13 cellular contexts compared by ENCODE assay signal in the genomic region with DNA sequence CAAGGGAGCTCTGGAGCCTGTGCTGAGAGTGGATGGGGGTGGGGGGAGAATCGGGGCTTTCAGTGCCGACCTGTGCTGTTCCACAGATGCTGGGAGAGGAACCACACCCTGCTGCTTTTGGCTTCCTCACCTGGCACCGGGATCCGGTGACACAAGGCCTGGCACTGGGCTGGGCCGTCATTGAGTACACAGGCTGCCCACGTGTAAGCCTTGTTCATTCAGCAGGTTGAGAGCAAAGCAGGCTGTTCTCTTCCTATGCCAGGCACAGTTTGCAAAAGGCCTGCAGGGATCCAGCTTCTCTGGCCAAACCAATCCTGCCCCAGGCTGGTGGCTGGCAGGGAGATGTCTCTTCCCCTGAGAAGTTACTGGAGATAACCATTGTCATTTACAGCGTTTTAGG. TPM values are rescaled to one million over a fixed set of nuclear protein-coding genes. Genes with fewer than 3 reads are reported as not detected.
A peak's percentile ranks its signal among the peaks of the same experiment; 100 is the strongest.
DNase-seq lines count a peak whose midpoint lies in the region; ATAC-seq and TF ChIP-seq lines count a peak whose summit lies in the region.
"Had no signal": no experiment of that assay in that cellular context is flagged by ENCODE, and none has a peak within 500 bp of the region (broad histone marks: within the 10 kb centered on the region; RNA-seq: fewer than 3 reads in every experiment).

No MANE protein-coding gene starts in this region.

- no peaks in the 10 kb centered on the region for H3K9me3 ChIP-seq in effector memory CD4-positive, alpha-beta T cell (ENCODE audit: control insufficient read depth, low read length)
- H3K9me3 ChIP-seq in lung (ENCODE audit: control insufficient read depth in 2 of 2, insufficient read depth in 1 of 2, low read length in 1 of 2), result no peaks in the 10 kb centered on the region
- no peaks in the 10 kb centered on the region for H3K9me3 ChIP-seq in upper lobe of left lung
- H3K9me3 ChIP-seq: thoracic aorta had no signal

- no peaks in the 10 kb centered on the region for H3K27me3 ChIP-seq in effector memory CD4-positive, alpha-beta T cell (replicated peaks; ENCODE audit: control insufficient read depth, insufficient read depth, low read length, poor library complexity, severe bottlenecking)
- H3K27me3 ChIP-seq in lung (ENCODE audit: control insufficient read depth, insufficient read depth) (no peaks in the 10 kb centered on the region), upper lobe of left lung (no peaks in the 10 kb centered on the region)

- DNase-seq in T-helper 2 cell treated with Interferon-gamma antibody and Interleukin-4, amounts not matched to agents 5 μg/mL and 100 μg/mL, for 36 hours (ENCODE audit: low spot score), result no peak
- DNase-seq in T-helper 2 cell, result no peak
- DNase-seq in effector memory CD4-positive, alpha-beta T cell, result no peak
- DNase-seq in lung (ENCODE audit: low spot score), result no peak
- DNase-seq in upper lobe of left lung, result peak; percentile 45 to 56
- DNase-seq in activated naive CD8-positive, alpha-beta T cell treated with anti-CD3 and anti-CD28 coated beads, Interleukin-2, amount 50 U/mL, for 24 hours, result no peak
- no peak for DNase-seq in activated T-cell treated with anti-CD3 and anti-CD28 coated beads, Interleukin-2, amount 50 U/mL, for 4 hours
- DNase-seq in activated CD8-positive, alpha-beta memory T cell treated with anti-CD3 and anti-CD28 coated beads, Interleukin-2, amount 10 ng/mL, durations not matched to agents 7 days and 5 days, result no peak
- DNase-seq: activated CD4-positive, alpha-beta T cell treated with anti-CD3 and anti-CD28 coated beads, Interleukin-2, amount 50 U/mL, for 1 hour; activated effector memory CD4-positive, alpha-beta T cell treated with anti-CD3 and anti-CD28 coated beads, Interleukin-2, amount 50 U/mL, for 16 hours; DMS 273 treated with DMSO at 0.1 percent for 48 hours; NCI-H1694 treated with DMSO at 0.1 percent for 48 hours had no signal

- no peak for TF ChIP-seq CTCF in lung (IDR thresholded peaks at IDR 0.05; ENCODE audit: control extremely low read depth, extremely low read depth)
- TF ChIP-seq CTCF in upper lobe of left lung (IDR thresholded peaks at IDR 0.05), result no peak

- no peak overlapping the region for H3K4me3 ChIP-seq in effector memory CD4-positive, alpha-beta T cell (ENCODE audit: insufficient read depth, low read depth, low read length, poor library complexity, severe bottlenecking)
- H3K4me3 ChIP-seq in lung, result no peak overlapping the region
- H3K4me3 ChIP-seq in upper lobe of left lung, result no peak overlapping the region
- H3K4me3 ChIP-seq: thoracic aorta had no signal

- peaks cover 52% of the 10 kb centered on the region for H3K36me3 ChIP-seq in effector memory CD4-positive, alpha-beta T cell (ENCODE audit: control insufficient read depth, insufficient read depth, low read length)
- H3K36me3 ChIP-seq in lung (ENCODE audit: control insufficient read depth in 2 of 2, insufficient read depth in 2 of 2, low read length in 2 of 2) (peaks cover 0 to 20% of the 10 kb centered on the region in 2 donors), upper lobe of left lung (peaks cover 0 to 61% (median 8%) of the 10 kb centered on the region in 4 donors)

- CTCF ChIA-PET in activated CD8-positive, alpha-beta memory T cell treated with anti-CD3 and anti-CD28 coated beads, Interleukin-2, amount 10 ng/mL, durations not matched to agents 7 days and 5 days (lab: Charles Lee), result no interaction called here

- no peaks in the 10 kb centered on the region for H3K9me3 Mint-ChIP-seq in T-helper 2 cell treated with Interferon-gamma antibody and Interleukin-4, amounts not matched to agents 5 μg/mL and 100 μg/mL, for 36 hours
- H3K9me3 Mint-ChIP-seq in activated naive CD8-positive, alpha-beta T cell treated with anti-CD3 and anti-CD28 coated beads, Interleukin-2, amount 50 U/mL, for 24 hours, result no peaks in the 10 kb centered on the region
- H3K9me3 Mint-ChIP-seq in activated T-cell treated with anti-CD3 and anti-CD28 coated beads, Interleukin-2, amount 50 U/mL, for 4 hours, result no peaks in the 10 kb centered on the region
- no peaks in the 10 kb centered on the region for H3K9me3 Mint-ChIP-seq in activated CD8-positive, alpha-beta memory T cell treated with anti-CD3 and anti-CD28 coated beads, Interleukin-2, amount 10 ng/mL, durations not matched to agents 7 days and 5 days (ENCODE audit: low read depth)

- H3K4me3 Mint-ChIP-seq in T-helper 2 cell treated with Interferon-gamma antibody and Interleukin-4, amounts not matched to agents 5 μg/mL and 100 μg/mL, for 36 hours, result no peak overlapping the region
- H3K4me3 Mint-ChIP-seq in activated naive CD8-positive, alpha-beta T cell treated with anti-CD3 and anti-CD28 coated beads, Interleukin-2, amount 50 U/mL, for 24 hours, result no peak overlapping the region
- no peak overlapping the region for H3K4me3 Mint-ChIP-seq in activated T-cell treated with anti-CD3 and anti-CD28 coated beads, Interleukin-2, amount 50 U/mL, for 4 hours
- H3K4me3 Mint-ChIP-seq in activated CD8-positive, alpha-beta memory T cell treated with anti-CD3 and anti-CD28 coated beads, Interleukin-2, amount 10 ng/mL, durations not matched to agents 7 days and 5 days, result no peak overlapping the region

- H3K36me3 Mint-ChIP-seq in T-helper 2 cell treated with Interferon-gamma antibody and Interleukin-4, amounts not matched to agents 5 μg/mL and 100 μg/mL, for 36 hours (ENCODE audit: low read depth), result peaks cover 80% of the 10 kb centered on the region
- H3K36me3 Mint-ChIP-seq in activated naive CD8-positive, alpha-beta T cell treated with anti-CD3 and anti-CD28 coated beads, Interleukin-2, amount 50 U/mL, for 24 hours (ENCODE audit: low read depth), result peaks cover 9% of the 10 kb centered on the region
- peaks cover 50% of the 10 kb centered on the region for H3K36me3 Mint-ChIP-seq in activated T-cell treated with anti-CD3 and anti-CD28 coated beads, Interleukin-2, amount 50 U/mL, for 4 hours (ENCODE audit: insufficient read depth)
- peaks cover 8% of the 10 kb centered on the region for H3K36me3 Mint-ChIP-seq in activated CD8-positive, alpha-beta memory T cell treated with anti-CD3 and anti-CD28 coated beads, Interleukin-2, amount 10 ng/mL, durations not matched to agents 7 days and 5 days

- no peak for ATAC-seq in lung (ENCODE audit: insufficient read depth, low FRiP score)
- no peak for ATAC-seq in upper lobe of left lung (ENCODE audit: low FRiP score in 2 of 2)
- ATAC-seq in activated naive CD8-positive, alpha-beta T cell treated with anti-CD3 and anti-CD28 coated beads, Interleukin-2, amount 50 U/mL, for 24 hours, result no peak
- no peak for ATAC-seq in activated T-cell treated with anti-CD3 and anti-CD28 coated beads, Interleukin-2, amount 50 U/mL, for 4 hours
- no peak for ATAC-seq in activated CD8-positive, alpha-beta memory T cell treated with anti-CD3 and anti-CD28 coated beads, Interleukin-2, amount 10 ng/mL, durations not matched to agents 7 days and 5 days

- no peak for TF ChIP-seq EP300 in upper lobe of left lung (IDR thresholded peaks at IDR 0.05)

- WGBS in lung, 2 donors, result 44 to 62% methylated on average over 7 of the region's 7 CpGs
- WGBS in upper lobe of left lung, 2 donors, result 48 to 55% methylated on average over 5 of the region's 7 CpGs

- TF ChIP-seq POLR2A in upper lobe of left lung (IDR thresholded peaks at IDR 0.05), result no peak

- H3K27ac ChIP-seq in effector memory CD4-positive, alpha-beta T cell (ENCODE audit: insufficient read depth, low read length, poor library complexity, severe bottlenecking), result peak overlapping the region; percentile 14
- peak overlapping the region; percentile 3 to 11 for H3K27ac ChIP-seq in lung (ENCODE audit: low read depth in 1 of 2, low read length in 1 of 2)
- peak overlapping the region; percentile 45 to 68 (median 62) for H3K27ac ChIP-seq in upper lobe of left lung

- H3K27ac Mint-ChIP-seq in T-helper 2 cell treated with Interferon-gamma antibody and Interleukin-4, amounts not matched to agents 5 μg/mL and 100 μg/mL, for 36 hours, result peak overlapping the region; percentile 43
- no peak overlapping the region for H3K27ac Mint-ChIP-seq in activated naive CD8-positive, alpha-beta T cell treated with anti-CD3 and anti-CD28 coated beads, Interleukin-2, amount 50 U/mL, for 24 hours
- H3K27ac Mint-ChIP-seq in activated CD8-positive, alpha-beta memory T cell treated with anti-CD3 and anti-CD28 coated beads, Interleukin-2, amount 10 ng/mL, durations not matched to agents 7 days and 5 days, result no peak overlapping the region

- H3K4me1 ChIP-seq in effector memory CD4-positive, alpha-beta T cell (ENCODE audit: control insufficient read depth, insufficient read depth, low read length, poor library complexity, severe bottlenecking), result peaks cover 38% of the 10 kb centered on the region
- H3K4me1 ChIP-seq in lung (ENCODE audit: control insufficient read depth in 2 of 2, insufficient read depth in 2 of 2, low read length in 2 of 2) (peaks cover 20 to 38% of the 10 kb centered on the region in 2 donors), upper lobe of left lung (peaks cover 31 to 60% (median 48%) of the 10 kb centered on the region in 4 donors)

- no peaks in the 10 kb centered on the region for H3K27me3 Mint-ChIP-seq in T-helper 2 cell treated with Interferon-gamma antibody and Interleukin-4, amounts not matched to agents 5 μg/mL and 100 μg/mL, for 36 hours (ENCODE audit: low read depth)
- no peaks in the 10 kb centered on the region for H3K27me3 Mint-ChIP-seq in activated naive CD8-positive, alpha-beta T cell treated with anti-CD3 and anti-CD28 coated beads, Interleukin-2, amount 50 U/mL, for 24 hours
- H3K27me3 Mint-ChIP-seq in activated T-cell treated with anti-CD3 and anti-CD28 coated beads, Interleukin-2, amount 50 U/mL, for 4 hours (ENCODE audit: low read depth), result no peaks in the 10 kb centered on the region
- H3K27me3 Mint-ChIP-seq in activated CD8-positive, alpha-beta memory T cell treated with anti-CD3 and anti-CD28 coated beads, Interleukin-2, amount 10 ng/mL, durations not matched to agents 7 days and 5 days, result no peaks in the 10 kb centered on the region

- peaks cover 31% of the 10 kb centered on the region for H3K4me1 Mint-ChIP-seq in T-helper 2 cell treated with Interferon-gamma antibody and Interleukin-4, amounts not matched to agents 5 μg/mL and 100 μg/mL, for 36 hours (ENCODE audit: low read depth)
- peaks cover 14% of the 10 kb centered on the region for H3K4me1 Mint-ChIP-seq in activated naive CD8-positive, alpha-beta T cell treated with anti-CD3 and anti-CD28 coated beads, Interleukin-2, amount 50 U/mL, for 24 hours
- peaks cover 77% of the 10 kb centered on the region for H3K4me1 Mint-ChIP-seq in activated T-cell treated with anti-CD3 and anti-CD28 coated beads, Interleukin-2, amount 50 U/mL, for 4 hours (ENCODE audit: low read depth)
- H3K4me1 Mint-ChIP-seq in activated CD8-positive, alpha-beta memory T cell treated with anti-CD3 and anti-CD28 coated beads, Interleukin-2, amount 10 ng/mL, durations not matched to agents 7 days and 5 days, result peaks cover 18% of the 10 kb centered on the region

RNA-seq across cellular contexts. Expression of gene TRIB2, which starts 17.1 kb away (rescaled TPM):
- total RNA-seq in lung (10 to 100 TPM; 47.4 to 83.6 TPM), upper lobe of left lung (100 to 1,000 TPM in 1 of 6 donors, 10 to 100 TPM in 5; 25.4 to 104 (median 42.4) TPM)
- 10 to 100 TPM; 21.3 to 29.6 TPM for polyA plus RNA-seq in lung
- total RNA-seq in activated T-cell treated with anti-CD3 and anti-CD28 coated beads, Interleukin-2, amount 50 U/mL, for 4 hours, result 10 to 100 TPM in 1 of 3 donors, 1 to 10 TPM in 2; 8.8 to 13.3 (median 9.8) TPM
- total RNA-seq in activated CD8-positive, alpha-beta memory T cell treated with anti-CD3 and anti-CD28 coated beads, Interleukin-2, amount 10 ng/mL, durations not matched to agents 7 days and 5 days, result 10 to 100 TPM; 14.3 to 28.5 TPM

Comparison
In these comparisons a context has a peak if more than half of its experiments do, and no peak if none do; other contexts are left out.
1. DNase-seq: peak in upper lobe of left lung (2 of 2); none in T-helper 2 cell treated with Interferon-gamma antibody and Interleukin-4, amounts not matched to agents 5 μg/mL and 100 μg/mL, for 36 hours (single experiment), T-helper 2 cell (0 of 5), effector memory CD4-positive, alpha-beta T cell (0 of 3), lung (single experiment), activated naive CD8-positive, alpha-beta T cell treated with anti-CD3 and anti-CD28 coated beads, Interleukin-2, amount 50 U/mL, for 24 hours (single experiment), activated T-cell treated with anti-CD3 and anti-CD28 coated beads, Interleukin-2, amount 50 U/mL, for 4 hours (single experiment) and activated CD8-positive, alpha-beta memory T cell treated with anti-CD3 and anti-CD28 coated beads, Interleukin-2, amount 10 ng/mL, durations not matched to agents 7 days and 5 days (single experiment).
2. H3K27ac ChIP-seq: peak in every context shown above with its lines; median percentile 62 in upper lobe of left lung; 14 in effector memory CD4-positive, alpha-beta T cell; 7 in lung.